In the genomic region with DNA sequence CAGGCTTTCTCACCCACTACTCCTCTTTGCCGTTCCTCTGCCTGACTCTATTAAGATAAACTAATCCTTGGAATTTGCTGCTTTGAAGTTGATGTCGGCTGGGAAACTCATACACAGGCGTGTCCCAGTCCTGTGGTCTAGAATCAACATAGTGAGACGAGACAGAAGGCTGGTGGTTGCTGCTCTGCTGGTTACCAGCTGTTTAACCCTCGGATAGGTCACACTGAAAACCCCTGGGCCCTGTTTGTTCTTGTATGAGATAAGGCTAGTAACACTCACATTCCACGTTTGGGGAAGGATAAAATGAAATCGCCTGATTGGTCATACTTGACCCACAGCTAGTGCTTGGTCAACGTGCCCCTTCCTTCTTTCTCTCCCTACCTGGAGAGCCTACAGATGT, we compare ENCODE assay signal across 16 cellular contexts.
DNase-seq lines count a peak whose midpoint lies in the region; FAIRE-seq and TF ChIP-seq lines count a peak whose summit lies in the region.
"Had no signal": no experiment of that assay in that cellular context is flagged by ENCODE, and none has a peak within 500 bp of the region (broad histone marks: within the 10 kb centered on the region; RNA-seq: fewer than 3 reads in every experiment).

No MANE protein-coding gene starts in this region.

- no peaks in the 10 kb centered on the region for H3K36me3 ChIP-seq in small intestine (ENCODE audit: control insufficient read depth in 2 of 2, insufficient read depth in 2 of 2, low read length in 2 of 2)

- H3K27ac ChIP-seq in small intestine (ENCODE audit: low read depth in 1 of 2, low read length in 1 of 2) = no peak overlapping the region
- H3K27ac ChIP-seq: RWPE1 had no signal

- H3K9me3 Mint-ChIP-seq in chondrocyte (ENCODE audit: low read depth) = no peaks in the 10 kb centered on the region
- H3K9me3 Mint-ChIP-seq: activated CD4-positive, alpha-beta T cell treated with anti-CD3 and anti-CD28 coated beads, Interleukin-2, amount 10 ng/mL, durations not matched to agents 7 days and 5 days; T-helper 2 cell treated with Interferon-gamma antibody and Interleukin-4, amounts not matched to agents 5 μg/mL and 100 μg/mL, for 36 hours had no signal

- TF ChIP-seq CTCF in astrocyte of the cerebellum (IDR thresholded peaks at IDR 0.05; ENCODE audit: low read depth, low read length, missing control alignments) (no peak), chondrocyte (IDR thresholded peaks at IDR 0.05) (no peak)

- peaks cover 8% of the 10 kb centered on the region for H3K4me1 Mint-ChIP-seq in chondrocyte (ENCODE audit: low read depth)
- H3K4me1 Mint-ChIP-seq: activated CD4-positive, alpha-beta T cell treated with anti-CD3 and anti-CD28 coated beads, Interleukin-2, amount 10 ng/mL, durations not matched to agents 7 days and 5 days; CD14-positive monocyte had no signal

- H3K27me3 Mint-ChIP-seq in chondrocyte (ENCODE audit: low read depth) = no peaks in the 10 kb centered on the region

- H3K4me1 ChIP-seq in small intestine (ENCODE audit: control insufficient read depth in 2 of 2, insufficient read depth in 1 of 2, low read depth in 1 of 2, low read length in 1 of 2) = no peaks in the 10 kb centered on the region

- no peak overlapping the region for H3K27ac Mint-ChIP-seq in chondrocyte (ENCODE audit: unreplicated experiment)
- H3K27ac Mint-ChIP-seq: activated CD4-positive, alpha-beta T cell treated with anti-CD3 and anti-CD28 coated beads, Interleukin-2, amount 10 ng/mL, durations not matched to agents 7 days and 5 days; CD14-positive monocyte; T-helper 2 cell treated with Interferon-gamma antibody and Interleukin-4, amounts not matched to agents 5 μg/mL and 100 μg/mL, for 36 hours had no signal

- in situ Hi-C loops in astrocyte of the cerebellum (cut with HindIII; ENCODE audit: low sequenced_read_pairs) = no loop called here

- H3K9me3 ChIP-seq in small intestine (ENCODE audit: control insufficient read depth, low read depth) = no peaks in the 10 kb centered on the region

- H3K36me3 Mint-ChIP-seq in chondrocyte (ENCODE audit: low read depth) = no peaks in the 10 kb centered on the region
- H3K36me3 Mint-ChIP-seq: CD14-positive monocyte had no signal

- DNase-seq in HS-27A (ENCODE audit: low read depth) = peak; percentile 59
- DNase-seq in astrocyte of the cerebellum (ENCODE audit: low read depth) = peak; percentile 49
- peak; percentile 85 for DNase-seq in islet precursor cell
- DNase-seq in small intestine = peak; percentile 34
- DNase-seq in T-helper 2 cell = no peak
- DNase-seq in DMS153 (lab: John Stamatoyannopoulos, UW) = no peak
- DNase-seq in activated gamma-delta T cell (lab: John Stamatoyannopoulos, UW) = no peak
- DNase-seq in chondrocyte (ENCODE audit: low spot score) = no peak
- DNase-seq: activated CD4-positive, alpha-beta T cell treated with anti-CD3 and anti-CD28 coated beads, Interleukin-2, amount 10 ng/mL, durations not matched to agents 7 days and 5 days; activated T-cell treated with anti-CD3 and anti-CD28 coated beads, Interleukin-2, amount 50 U/mL, for 48 hours; amniotic stem cell; NCI-H187 treated with DMSO at 0.1 percent for 48 hours; posterior cingulate gyrus had no signal

- FAIRE-seq in small intestine (lab: Jason Lieb, UNC) = no peak

- H3K27me3 ChIP-seq in small intestine (ENCODE audit: control insufficient read depth in 2 of 2, insufficient read depth in 2 of 2, low read length in 2 of 2) = no peaks in the 10 kb centered on the region

- H3K4me3 ChIP-seq in astrocyte of the cerebellum (ENCODE audit: low read depth, low read length) (no peak overlapping the region), small intestine (ENCODE audit: low read depth in 1 of 2, low read length in 2 of 2) (no peak overlapping the region)

- no peak overlapping the region for H3K4me3 Mint-ChIP-seq in chondrocyte (ENCODE audit: unreplicated experiment)
- H3K4me3 Mint-ChIP-seq: activated CD4-positive, alpha-beta T cell treated with anti-CD3 and anti-CD28 coated beads, Interleukin-2, amount 10 ng/mL, durations not matched to agents 7 days and 5 days; CD14-positive monocyte; T-helper 2 cell treated with Interferon-gamma antibody and Interleukin-4, amounts not matched to agents 5 μg/mL and 100 μg/mL, for 36 hours had no signal

- WGBS in small intestine, 3 donors = 17 to 38% (median 23%) methylated on average over 8 of the region's 8 CpGs

Comparison
In these comparisons a context has a peak if more than half of its experiments do, and no peak if none do; other contexts are left out.
1. DNase-seq: peak in HS-27A (single experiment), astrocyte of the cerebellum (single experiment), islet precursor cell (single experiment) and small intestine (single experiment); none in T-helper 2 cell (0 of 5), DMS153 (single experiment), activated gamma-delta T cell (single experiment) and chondrocyte (single experiment).